ENCODE assay signal across 1 cellular context in genomic region chr16:72291121-72291520, GRCh38.
TF ChIP-seq lines count a peak whose summit lies in the region.

No MANE protein-coding gene starts in this region.

TF ChIP-seq in WTC11, 78 proteins besides CTCF, POLR2A, EP300 and RAD21 (continued from another document):
- TF ChIP-seq MLX (CRISPR knock-in tag; IDR thresholded peaks at IDR 0.05): no peak
- TF ChIP-seq ZNF425 (CRISPR knock-in tag; conservative IDR thresholded peaks at IDR 0.05): no peak
- TF ChIP-seq SP1 (CRISPR knock-in tag; conservative IDR thresholded peaks at IDR 0.05): no peak
